ENCODE assay signal across 12 cellular contexts in genomic region chr2:64402876-64403275, GRCh38. TPM values are rescaled to one million over a fixed set of nuclear protein-coding genes. Genes with fewer than 3 reads are reported as not detected.
DNase-seq lines count a peak whose midpoint lies in the region; ATAC-seq and TF ChIP-seq lines count a peak whose summit lies in the region.
"Had no signal": no experiment of that assay in that cellular context is flagged by ENCODE, and none has a peak within 500 bp of the region (broad histone marks: within the 10 kb centered on the region; RNA-seq: fewer than 3 reads in every experiment).

No MANE protein-coding gene starts in this region.

- H3K4me3 ChIP-seq in cardiac muscle cell (no peak overlapping the region), mucosa of rectum (ENCODE audit: low read length in 2 of 2) (no peak overlapping the region), uterus (no peak overlapping the region)
- H3K4me3 ChIP-seq: SK-N-MC had no signal

- H3K9me3 ChIP-seq in cardiac muscle cell (ENCODE audit: low read depth) = no peaks in the 10 kb centered on the region
- no peaks in the 10 kb centered on the region for H3K9me3 ChIP-seq in mucosa of rectum (ENCODE audit: control insufficient read depth in 2 of 2, low read length in 2 of 2)
- H3K9me3 ChIP-seq in uterus = no peaks in the 10 kb centered on the region
- H3K9me3 ChIP-seq: BE2C had no signal

- H3K9ac ChIP-seq in mucosa of rectum (ENCODE audit: low read depth in 1 of 2, low read length in 2 of 2) = no peak overlapping the region

- intact Hi-C loops in Right ventricle myocardium inferior (cut with DNase I) = loop anchor here (5.0 kb wide), 1 partner anchor 71 kb away; no protein-coding TSS in a partner anchor
- intact Hi-C loops in uterus (cut with DNase I; ENCODE audit: low total_unique reads) = no loop called here

- TF ChIP-seq POLR2A in uterus (IDR thresholded peaks at IDR 0.05) = no peak

- H3K36me3 ChIP-seq in cardiac muscle cell (no peaks in the 10 kb centered on the region), mucosa of rectum (ENCODE audit: control insufficient read depth in 2 of 2, insufficient read depth in 2 of 2, low read length in 2 of 2) (no peaks in the 10 kb centered on the region), uterus (no peaks in the 10 kb centered on the region)
- H3K36me3 ChIP-seq: BE2C had no signal

- ATAC-seq in Right ventricle myocardium inferior = no peak

- H3K27ac ChIP-seq in cardiac muscle cell (no peak overlapping the region), mucosa of rectum (ENCODE audit: low read depth in 2 of 2, low read length in 2 of 2) (peak overlapping the region; percentile 89 to 93), uterus (peak overlapping the region; percentile 77 to 80)
- H3K27ac ChIP-seq: SK-N-MC had no signal

- H3K27me3 ChIP-seq in cardiac muscle cell (peaks cover 19% of the 10 kb centered on the region), mucosa of rectum (ENCODE audit: control insufficient read depth in 2 of 2, insufficient read depth in 2 of 2, low read length in 2 of 2) (no peaks in the 10 kb centered on the region), uterus (no peaks in the 10 kb centered on the region)
- H3K27me3 ChIP-seq: BE2C had no signal

- DNase-seq in cardiac muscle cell (ENCODE audit: low read depth in 1 of 2, low spot score in 1 of 2) (peak in 1 of 2 donors; percentile 48), Right ventricle myocardium inferior (ENCODE audit: missing footprints) (no peak), dermis blood vessel endothelial cell (peak; percentile 73), uterus (peak in 1 of 2 donors; percentile 23), cortex of kidney (lab: John Stamatoyannopoulos, UW) (no peak), amygdala (lab: John Stamatoyannopoulos, UW) (no peak)
- DNase-seq in activated naive CD4-positive, alpha-beta T cell treated with anti-CD3 and anti-CD28 coated beads, Interleukin-2, amount 50 U/mL, for 16 hours = no peak
- DNase-seq: activated CD8-positive, alpha-beta memory T cell treated with anti-CD3 and anti-CD28 coated beads, Interleukin-2, amount 50 U/mL, for 4 hours; BE2C; NCI-H1930 had no signal

- H3K4me1 ChIP-seq in cardiac muscle cell (ENCODE audit: low read depth) = peaks cover 36% of the 10 kb centered on the region
- H3K4me1 ChIP-seq in mucosa of rectum (ENCODE audit: control insufficient read depth in 2 of 2, insufficient read depth in 2 of 2, low read length in 2 of 2) = peaks cover 62 to 67% of the 10 kb centered on the region in 2 donors
- H3K4me1 ChIP-seq in uterus = no peaks in the 10 kb centered on the region
- H3K4me1 ChIP-seq: BE2C had no signal

- TF ChIP-seq CTCF in cardiac muscle cell (IDR thresholded peaks at IDR 0.05; ENCODE audit: low read depth, low read length) (peak; percentile 13), uterus (IDR thresholded peaks at IDR 0.05) (no peak)

RNA-seq across cellular contexts. Expression of gene LGALSL, which starts 51.1 kb away (rescaled TPM):
- total RNA-seq in cardiac muscle cell = 12.8 and 15.8 TPM in 2 replicates
- 12.4 and 21.2 TPM in 2 replicates for polyA plus RNA-seq in cardiac muscle cell
- total RNA-seq in Right ventricle myocardium inferior = 6.6 TPM
- total RNA-seq in dermis blood vessel endothelial cell = 3.7 and 9.4 TPM in 2 replicates
- total RNA-seq in uterus = 10 to 100 TPM in 2 of 4 donors, 1 to 10 TPM in 2; 6.8 to 30.0 (median 15.5) TPM
